7 cellular contexts compared by ENCODE assay signal in genomic region chr19:40797963-40798222, GRCh38. TPM values are rescaled to one million over a fixed set of nuclear protein-coding genes. Genes with fewer than 3 reads are reported as not detected.
DNase-seq lines count a peak whose midpoint lies in the region; ATAC-seq, FAIRE-seq and TF ChIP-seq lines count a peak whose summit lies in the region.

No MANE protein-coding gene starts in this region.

- peaks cover 39% of the 10 kb centered on the region for H3K4me1 Mint-ChIP-seq in activated T-helper 2 cell treated with anti-CD3 and anti-CD28 coated beads, Interferon-gamma antibody, Interleukin-2, Interleukin-4, amounts not matched to agents 10 μg/mL and 5 μg/mL and 100 μg/mL, durations not matched to agents 14 hours and 24 hours and 36 hours (ENCODE audit: low read depth)

- no peak for TF ChIP-seq CTCF in HL-60 (IDR thresholded peaks at IDR 0.05; ENCODE audit: insufficient read depth, low read length)
- no peak for TF ChIP-seq CTCF in keratinocyte (optimal IDR thresholded peaks at IDR 0.05 in 1 of 3, IDR thresholded peaks at IDR 0.05 in 1 of 3, conservative IDR thresholded peaks at IDR 0.05 in 1 of 3; ENCODE audit: extremely low read depth in 1 of 3, insufficient read depth in 2 of 3, low read length in 3 of 3)

- H3K4me1 ChIP-seq in keratinocyte (ENCODE audit: control insufficient read depth, extremely low read depth, insufficient read depth, low read length) (peaks cover 33% of the 10 kb centered on the region), subcutaneous abdominal adipose tissue (ENCODE audit: control insufficient read depth in 5 of 5, insufficient read depth in 5 of 5, low read length in 5 of 5) (peaks cover 20 to 43% (median 41%) of the 10 kb centered on the region in 5 donors)

- H3K9me3 ChIP-seq in keratinocyte (ENCODE audit: control insufficient read depth, low read depth, low read length) (no peaks in the 10 kb centered on the region), subcutaneous abdominal adipose tissue (ENCODE audit: control insufficient read depth in 5 of 5, low read length in 5 of 5) (no peaks in the 10 kb centered on the region)

- no peaks in the 10 kb centered on the region for H3K27me3 ChIP-seq in HL-60 (ENCODE audit: insufficient read depth, poor library complexity, severe bottlenecking)
- H3K27me3 ChIP-seq in keratinocyte (ENCODE audit: control insufficient read depth, extremely low read depth, insufficient read depth, low read length) = no peaks in the 10 kb centered on the region
- H3K27me3 ChIP-seq in subcutaneous abdominal adipose tissue (ENCODE audit: control insufficient read depth in 5 of 5, insufficient read depth in 4 of 5, low read length in 5 of 5) = no peaks in the 10 kb centered on the region

- H3K27ac ChIP-seq in HL-60 (replicated peaks) = peak overlapping the region; percentile 88
- H3K27ac ChIP-seq in keratinocyte (ENCODE audit: control insufficient read depth, insufficient read depth, low read length) = peak overlapping the region; percentile 68
- H3K27ac ChIP-seq in subcutaneous abdominal adipose tissue (ENCODE audit: low read depth, low read length) = peak overlapping the region; percentile 90

- intact Hi-C loops in activated T-helper 2 cell treated with anti-CD3 and anti-CD28 coated beads, Interferon-gamma antibody, Interleukin-2, Interleukin-4, amounts not matched to agents 10 μg/mL and 5 μg/mL and 100 μg/mL, durations not matched to agents 14 hours and 24 hours and 36 hours (cut with micrococcal nuclease) = loop anchor here (1.0 to 5.0 kb wide), 5 partner anchors 20 to 1391 kb away; partner anchors contain the start of genes COQ8B, ITPKC, RAB4B and SNRPA

- peak overlapping the region; percentile 69 for H3K4me2 ChIP-seq in keratinocyte (ENCODE audit: control insufficient read depth, extremely low read depth, insufficient read depth, low read depth, low read length)

- dilution Hi-C loops in keratinocyte (cut with MboI; ENCODE audit: extremely low pct_ligation_motif_present, low sequenced_read_pairs) = no loop called here

- H3K9ac ChIP-seq in keratinocyte (ENCODE audit: control insufficient read depth, extremely low read depth, insufficient read depth, low read length) = peak overlapping the region; percentile 64
- peak overlapping the region in 4 of 5 donors; percentile 54 to 82 (median 74) for H3K9ac ChIP-seq in subcutaneous abdominal adipose tissue (ENCODE audit: low read length in 5 of 5)

- H3K4me3 Mint-ChIP-seq in activated T-helper 2 cell treated with anti-CD3 and anti-CD28 coated beads, Interferon-gamma antibody, Interleukin-2, Interleukin-4, amounts not matched to agents 10 μg/mL and 5 μg/mL and 100 μg/mL, durations not matched to agents 14 hours and 24 hours and 36 hours (ENCODE audit: low read depth) = peak overlapping the region; percentile 88

- H3K4me3 ChIP-seq in HL-60 (replicated peaks; ENCODE audit: insufficient read depth, low read length) (peak overlapping the region; percentile 41; the same call in 1 of the 2 replicates), keratinocyte (ENCODE audit: control insufficient read depth in 2 of 3, extremely low read depth in 1 of 3, insufficient read depth in 2 of 3, low read depth in 1 of 3, low read length in 3 of 3) (peak overlapping the region in 2 of 3 experiments; percentile 34 to 64), subcutaneous abdominal adipose tissue (ENCODE audit: low read depth in 1 of 5, low read length in 5 of 5) (peak overlapping the region; percentile 55 to 88 (median 75))

- ATAC-seq in HG03439 (IDR thresholded peaks at IDR 0.05; ENCODE audit: unreplicated experiment) = no peak

- DNase-seq in HL-60 (ENCODE audit: low read depth in 1 of 2, low spot score in 1 of 2) = no peak
- no peak for DNase-seq in activated T-helper 2 cell treated with anti-CD3 and anti-CD28 coated beads, Interferon-gamma antibody, Interleukin-2, Interleukin-4, amounts not matched to agents 10 μg/mL and 5 μg/mL and 100 μg/mL, durations not matched to agents 14 hours and 24 hours and 36 hours (ENCODE audit: low spot score)
- no peak for DNase-seq in keratinocyte (ENCODE audit: low read depth, low spot score)
- DNase-seq in RKO (ENCODE audit: low spot score) = no peak
- no peak for DNase-seq in NCI-H1694 (lab: John Stamatoyannopoulos, UW)

- H3K27ac Mint-ChIP-seq in activated T-helper 2 cell treated with anti-CD3 and anti-CD28 coated beads, Interferon-gamma antibody, Interleukin-2, Interleukin-4, amounts not matched to agents 10 μg/mL and 5 μg/mL and 100 μg/mL, durations not matched to agents 14 hours and 24 hours and 36 hours = peak overlapping the region; percentile 94

- H3K27me3 Mint-ChIP-seq in activated T-helper 2 cell treated with anti-CD3 and anti-CD28 coated beads, Interferon-gamma antibody, Interleukin-2, Interleukin-4, amounts not matched to agents 10 μg/mL and 5 μg/mL and 100 μg/mL, durations not matched to agents 14 hours and 24 hours and 36 hours (ENCODE audit: low read depth) = no peaks in the 10 kb centered on the region

- H2AFZ ChIP-seq in keratinocyte (ENCODE audit: control insufficient read depth, low read length) = peak overlapping the region; percentile 75

- peaks cover 17 to 27% of the 10 kb centered on the region in 2 experiments for H3K36me3 ChIP-seq in keratinocyte (ENCODE audit: control insufficient read depth in 2 of 2, extremely low read depth in 1 of 2, insufficient read depth in 2 of 2, low read length in 2 of 2)
- peaks cover 0 to 21% (median 19%) of the 10 kb centered on the region in 5 donors for H3K36me3 ChIP-seq in subcutaneous abdominal adipose tissue (ENCODE audit: control insufficient read depth in 5 of 5, insufficient read depth in 5 of 5, low read length in 5 of 5)

- peaks cover 35% of the 10 kb centered on the region for H3K79me2 ChIP-seq in keratinocyte (ENCODE audit: control insufficient read depth, insufficient read depth, low read length)

- peaks cover 11% of the 10 kb centered on the region for H4K20me1 ChIP-seq in keratinocyte (ENCODE audit: control insufficient read depth, extremely low read depth, insufficient read depth, low read length)

- peaks cover 10% of the 10 kb centered on the region for H3K9me1 ChIP-seq in keratinocyte (ENCODE audit: control insufficient read depth, extremely low read depth, insufficient read depth, low read length)

- no peak for FAIRE-seq in keratinocyte (lab: Jason Lieb, UNC)

- H3K9me3 Mint-ChIP-seq in activated T-helper 2 cell treated with anti-CD3 and anti-CD28 coated beads, Interferon-gamma antibody, Interleukin-2, Interleukin-4, amounts not matched to agents 10 μg/mL and 5 μg/mL and 100 μg/mL, durations not matched to agents 14 hours and 24 hours and 36 hours = no peaks in the 10 kb centered on the region

- H3K36me3 Mint-ChIP-seq in activated T-helper 2 cell treated with anti-CD3 and anti-CD28 coated beads, Interferon-gamma antibody, Interleukin-2, Interleukin-4, amounts not matched to agents 10 μg/mL and 5 μg/mL and 100 μg/mL, durations not matched to agents 14 hours and 24 hours and 36 hours (ENCODE audit: low read depth) = peaks cover 31% of the 10 kb centered on the region

RNA-seq across cellular contexts. Expression of gene EGLN2, which starts 1.1 kb away (rescaled TPM):
- total RNA-seq in activated T-helper 2 cell treated with anti-CD3 and anti-CD28 coated beads, Interferon-gamma antibody, Interleukin-2, Interleukin-4, amounts not matched to agents 10 μg/mL and 5 μg/mL and 100 μg/mL, durations not matched to agents 14 hours and 24 hours and 36 hours = 98.5 and 104 TPM in 2 replicates
- polyA plus RNA-seq in keratinocyte = 31.6 to 57.0 TPM (median 41.0 TPM) in 3 replicates
- polyA plus RNA-seq in keratinocyte (2011; ENCODE audit: low read depth) = 7.2 TPM
- 27.7 and 50.2 TPM in 2 replicates for polyA plus RNA-seq in keratinocyte (2011; cell fraction: cytosol; rRNA removed)
- polyA plus RNA-seq in keratinocyte (2011; cell fraction: nucleus; rRNA removed) = 39.8 and 58.0 TPM in 2 replicates
- polyA plus RNA-seq in keratinocyte (2012; ENCODE audit: low replicate concordance) = 27.9 and 71.5 TPM in 2 replicates
- polyA minus RNA-seq in keratinocyte = 40.5 to 110 TPM (median 61.5 TPM) in 3 replicates
- polyA minus RNA-seq in keratinocyte (2011; cell fraction: cytosol; rRNA and poly(A)+ RNA removed) = 56.8 TPM
- 23.4 and 25.2 TPM in 2 replicates for polyA minus RNA-seq in keratinocyte (2011; cell fraction: nucleus; rRNA and poly(A)+ RNA removed)

RNA-seq across cellular contexts. Expression of gene RAB4B, which starts 19.8 kb away (rescaled TPM):
- total RNA-seq in activated T-helper 2 cell treated with anti-CD3 and anti-CD28 coated beads, Interferon-gamma antibody, Interleukin-2, Interleukin-4, amounts not matched to agents 10 μg/mL and 5 μg/mL and 100 μg/mL, durations not matched to agents 14 hours and 24 hours and 36 hours = 50.1 and 50.4 TPM in 2 replicates
- polyA plus RNA-seq in keratinocyte = 13.2 to 17.1 TPM (median 15.0 TPM) in 3 replicates
- 3.4 TPM for polyA plus RNA-seq in keratinocyte (2011; ENCODE audit: low read depth)
- 7.1 and 14.2 TPM in 2 replicates for polyA plus RNA-seq in keratinocyte (2011; cell fraction: cytosol; rRNA removed)
- polyA plus RNA-seq in keratinocyte (2011; cell fraction: nucleus; rRNA removed) = 21.7 and 25.9 TPM in 2 replicates
- 15.7 and 20.3 TPM in 2 replicates for polyA plus RNA-seq in keratinocyte (2012; ENCODE audit: low replicate concordance)
- 7.4 to 21.5 TPM (median 7.7 TPM) in 3 replicates for polyA minus RNA-seq in keratinocyte
- 11.7 TPM for polyA minus RNA-seq in keratinocyte (2011; cell fraction: cytosol; rRNA and poly(A)+ RNA removed)
- 1.9 and 2.9 TPM in 2 replicates for polyA minus RNA-seq in keratinocyte (2011; cell fraction: nucleus; rRNA and poly(A)+ RNA removed)

RNA-seq across cellular contexts. Expression of gene MIA, which starts 22.6 kb away (rescaled TPM):
- 0.69 TPM in 1 of 2 replicates, not detected in the other for total RNA-seq in activated T-helper 2 cell treated with anti-CD3 and anti-CD28 coated beads, Interferon-gamma antibody, Interleukin-2, Interleukin-4, amounts not matched to agents 10 μg/mL and 5 μg/mL and 100 μg/mL, durations not matched to agents 14 hours and 24 hours and 36 hours
- 3.4 to 7.4 TPM (median 5.5 TPM) in 3 replicates for polyA plus RNA-seq in keratinocyte
- not detected for polyA plus RNA-seq in keratinocyte (2011; ENCODE audit: low read depth)
- polyA plus RNA-seq in keratinocyte (2011; cell fraction: cytosol; rRNA removed) = 2.2 and 6.2 TPM in 2 replicates
- polyA plus RNA-seq in keratinocyte (2011; cell fraction: nucleus; rRNA removed) = 0.76 and 3.1 TPM in 2 replicates
- polyA plus RNA-seq in keratinocyte (2012; ENCODE audit: low replicate concordance) = 2.2 and 15.4 TPM in 2 replicates
- 2.4 to 8.9 TPM (median 5.7 TPM) in 3 replicates for polyA minus RNA-seq in keratinocyte
- polyA minus RNA-seq in keratinocyte (2011; cell fraction: cytosol; rRNA and poly(A)+ RNA removed) = not detected
- 3.2 TPM in 1 of 2 replicates, not detected in the other for polyA minus RNA-seq in keratinocyte (2011; cell fraction: nucleus; rRNA and poly(A)+ RNA removed)

RNA-seq across cellular contexts. Expression of gene SNRPA, which starts 46.9 kb away (rescaled TPM):
- total RNA-seq in activated T-helper 2 cell treated with anti-CD3 and anti-CD28 coated beads, Interferon-gamma antibody, Interleukin-2, Interleukin-4, amounts not matched to agents 10 μg/mL and 5 μg/mL and 100 μg/mL, durations not matched to agents 14 hours and 24 hours and 36 hours = 257 and 267 TPM in 2 replicates
- polyA plus RNA-seq in keratinocyte = 54.5 to 129 TPM (median 93.4 TPM) in 3 replicates
- 9.3 TPM for polyA plus RNA-seq in keratinocyte (2011; ENCODE audit: low read depth)
- 83.2 and 87.4 TPM in 2 replicates for polyA plus RNA-seq in keratinocyte (2011; cell fraction: cytosol; rRNA removed)
- polyA plus RNA-seq in keratinocyte (2011; cell fraction: nucleus; rRNA removed) = 62.4 and 70.6 TPM in 2 replicates
- polyA plus RNA-seq in keratinocyte (2012; ENCODE audit: low replicate concordance) = 33.5 and 73.1 TPM in 2 replicates
- polyA minus RNA-seq in keratinocyte = 94.9 to 233 TPM (median 101 TPM) in 3 replicates
- polyA minus RNA-seq in keratinocyte (2011; cell fraction: cytosol; rRNA and poly(A)+ RNA removed) = 82.5 TPM
- polyA minus RNA-seq in keratinocyte (2011; cell fraction: nucleus; rRNA and poly(A)+ RNA removed) = 42.8 and 63.6 TPM in 2 replicates

RNA-seq across cellular contexts. Expression of gene ACTMAP, which starts 47.6 kb away (rescaled TPM):
- total RNA-seq in activated T-helper 2 cell treated with anti-CD3 and anti-CD28 coated beads, Interferon-gamma antibody, Interleukin-2, Interleukin-4, amounts not matched to agents 10 μg/mL and 5 μg/mL and 100 μg/mL, durations not matched to agents 14 hours and 24 hours and 36 hours = 13.2 and 14.2 TPM in 2 replicates
- 1.4 to 2.8 TPM (median 1.4 TPM) in 3 replicates for polyA plus RNA-seq in keratinocyte
- polyA plus RNA-seq in keratinocyte (2011; ENCODE audit: low read depth) = 1.4 TPM
- polyA plus RNA-seq in keratinocyte (2011; cell fraction: cytosol; rRNA removed) = 1.8 and 2.4 TPM in 2 replicates
- 5.0 and 6.9 TPM in 2 replicates for polyA plus RNA-seq in keratinocyte (2011; cell fraction: nucleus; rRNA removed)
- 3.2 and 3.6 TPM in 2 replicates for polyA plus RNA-seq in keratinocyte (2012; ENCODE audit: low replicate concordance)
- polyA minus RNA-seq in keratinocyte = 1.1 to 8.8 TPM (median 1.8 TPM) in 3 replicates
- polyA minus RNA-seq in keratinocyte (2011; cell fraction: cytosol; rRNA and poly(A)+ RNA removed) = 2.7 TPM
- 1.5 and 3.3 TPM in 2 replicates for polyA minus RNA-seq in keratinocyte (2011; cell fraction: nucleus; rRNA and poly(A)+ RNA removed)
